In genomic region chr17:48187867-48188608, GRCh38 we compare ENCODE assay signal across 1 cellular context.
TF ChIP-seq lines count a peak whose summit lies in the region.

No MANE protein-coding gene starts in this region.

TF ChIP-seq in HEK293, 187 proteins besides CTCF, POLR2A, EP300 and RAD21 (continued from another document):
- TF ChIP-seq PRDM6 (tag by site-specific recombination; IDR thresholded peaks at IDR 0.05) (peak; percentile 32), ZNF366 (tag by site-specific recombination; conservative IDR thresholded peaks at IDR 0.05) (no peak), ZNF488 (tag by site-specific recombination; IDR thresholded peaks at IDR 0.05) (no peak), ZNF629 (tag by site-specific recombination; IDR thresholded peaks at IDR 0.05) (no peak), TRIM28 (IDR thresholded peaks at IDR 0.05; ENCODE audit: borderline replicate concordance, low read length) (no peak), WT1 (tag by site-specific recombination; IDR thresholded peaks at IDR 0.05) (peak; percentile 72), ZNF280C (tag by site-specific recombination; IDR thresholded peaks at IDR 0.05) (no peak), ZNF521 (tag by site-specific recombination; IDR thresholded peaks at IDR 0.05) (no peak), PRDM2 (tag by site-specific recombination; IDR thresholded peaks at IDR 0.05; ENCODE audit: borderline replicate concordance) (no peak), ZNF112 (tag by site-specific recombination; IDR thresholded peaks at IDR 0.05) (no peak), OVOL3 (tag by site-specific recombination; IDR thresholded peaks at IDR 0.05) (no peak), ZNF549 (tag by site-specific recombination; IDR thresholded peaks at IDR 0.05) (no peak), ZNF48 (tag by site-specific recombination; IDR thresholded peaks at IDR 0.05) (no peak)
